In the genomic region with DNA sequence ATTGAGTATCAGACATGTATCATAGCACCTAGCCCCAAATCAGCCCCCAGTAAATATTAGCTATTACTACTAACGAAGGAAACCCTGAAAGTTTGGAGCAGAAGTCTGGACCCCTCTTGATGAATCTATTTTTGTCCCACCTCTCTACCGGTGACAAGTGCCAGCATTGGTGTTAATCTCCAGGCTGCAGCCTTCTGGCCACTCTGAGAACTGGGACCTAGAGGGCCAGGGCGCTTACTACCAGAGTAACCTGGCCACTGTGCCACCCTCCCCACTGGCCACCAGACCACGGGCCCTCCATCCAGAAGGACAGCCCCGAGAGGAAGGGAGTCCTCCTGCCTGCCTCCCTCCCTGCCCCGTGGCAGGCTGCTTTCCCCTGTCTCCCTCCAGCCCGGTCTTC, we compare ENCODE assay signal across 17 cellular contexts. TPM values are rescaled to one million over a fixed set of nuclear protein-coding genes. Genes with fewer than 3 reads are reported as not detected.
DNase-seq lines count a peak whose midpoint lies in the region; ATAC-seq and TF ChIP-seq lines count a peak whose summit lies in the region.
"Had no signal": no experiment of that assay in that cellular context is flagged by ENCODE, and none has a peak within 500 bp of the region (broad histone marks: within the 10 kb centered on the region; RNA-seq: fewer than 3 reads in every experiment).

No MANE protein-coding gene starts in this region.

- H3K9me3 ChIP-seq in esophagus squamous epithelium (no peaks in the 10 kb centered on the region), muscle layer of duodenum (ENCODE audit: control insufficient read depth in 1 of 2, low read length in 2 of 2) (no peaks in the 10 kb centered on the region), tibial nerve (no peaks in the 10 kb centered on the region), SJCRH30 (replicated peaks) (no peaks in the 10 kb centered on the region)

- intact Hi-C loops in esophagus squamous epithelium (cut with DNase I): no loop called here

- H3K4me3 ChIP-seq in esophagus squamous epithelium: peak overlapping the region; percentile 21 to 66 (median 36)
- H3K4me3 ChIP-seq in muscle layer of duodenum (ENCODE audit: low read depth in 1 of 2, low read length in 2 of 2): peak overlapping the region; percentile 55 to 61
- H3K4me3 ChIP-seq in tibial nerve: peak overlapping the region in 3 of 4 donors; percentile 4 to 38 (median 22)
- H3K4me3 ChIP-seq in SJCRH30: no peak overlapping the region

- no peaks in the 10 kb centered on the region for H3K27me3 ChIP-seq in esophagus squamous epithelium
- H3K27me3 ChIP-seq in muscle layer of duodenum (ENCODE audit: low read depth, low read length): no peaks in the 10 kb centered on the region
- no peaks in the 10 kb centered on the region for H3K27me3 ChIP-seq in tibial nerve
- H3K27me3 ChIP-seq in SJCRH30: peaks cover 2% of the 10 kb centered on the region; the same call in 1 of the 2 replicates

- H3K36me3 ChIP-seq in esophagus squamous epithelium: no peaks in the 10 kb centered on the region
- H3K36me3 ChIP-seq in muscle layer of duodenum (ENCODE audit: control insufficient read depth in 1 of 2, insufficient read depth in 2 of 2, low read length in 2 of 2): no peaks in the 10 kb centered on the region
- no peaks in the 10 kb centered on the region for H3K36me3 ChIP-seq in tibial nerve
- no peaks in the 10 kb centered on the region for H3K36me3 ChIP-seq in SJCRH30

- TF ChIP-seq POLR2A in esophagus squamous epithelium (IDR thresholded peaks at IDR 0.05): no peak
- TF ChIP-seq POLR2A in tibial nerve (IDR thresholded peaks at IDR 0.05): no peak

- no peak for TF ChIP-seq CTCF in esophagus squamous epithelium (IDR thresholded peaks at IDR 0.05)
- TF ChIP-seq CTCF in tibial nerve (IDR thresholded peaks at IDR 0.05): no peak

- 44 to 52% methylated on average over 4 to 5 of the region's 7 CpGs for WGBS in esophagus squamous epithelium, 2 donors
- 43 to 52% methylated on average over 6 to 7 of the region's 7 CpGs for WGBS in tibial nerve, 2 donors

- H3K27ac ChIP-seq in esophagus squamous epithelium (peak overlapping the region; percentile 67 to 90 (median 77)), muscle layer of duodenum (ENCODE audit: low read length) (peak overlapping the region; percentile 75), tibial nerve (peak overlapping the region in 1 of 4 donors; percentile 25), SJCRH30 (no peak overlapping the region)
- H3K27ac ChIP-seq: foreskin keratinocyte had no signal

- no peak for TF ChIP-seq EP300 in tibial nerve (IDR thresholded peaks at IDR 0.05)

- ATAC-seq in HG02610 (IDR thresholded peaks at IDR 0.05; ENCODE audit: unreplicated experiment): peak; percentile 10
- ATAC-seq in HG03280 (IDR thresholded peaks at IDR 0.05; ENCODE audit: unreplicated experiment): no peak
- ATAC-seq: T-cell had no signal

- H3K4me1 ChIP-seq in esophagus squamous epithelium: peaks cover 0 to 15% (median 0%) of the 10 kb centered on the region in 3 donors
- peaks cover 0 to 15% of the 10 kb centered on the region in 2 donors for H3K4me1 ChIP-seq in muscle layer of duodenum (ENCODE audit: control insufficient read depth in 1 of 2, insufficient read depth in 2 of 2, low read length in 2 of 2)
- peaks cover 0 to 7% (median 0%) of the 10 kb centered on the region in 4 donors for H3K4me1 ChIP-seq in tibial nerve
- no peaks in the 10 kb centered on the region for H3K4me1 ChIP-seq in SJCRH30
- H3K4me1 ChIP-seq: foreskin keratinocyte had no signal

- no peak for DNase-seq in esophagus squamous epithelium (lab: John Stamatoyannopoulos, UW)
- DNase-seq in tibial nerve (ENCODE audit: low spot score in 2 of 2): no peak
- no peak for DNase-seq in AG08395 (ENCODE audit: low spot score)
- DNase-seq in amygdala (lab: John Stamatoyannopoulos, UW): no peak
- no peak for DNase-seq in SJCRH30
- DNase-seq: activated CD4-positive, alpha-beta T cell treated with anti-CD3 and anti-CD28 coated beads for 1 hour; CD4-positive, alpha-beta memory T cell; foreskin keratinocyte; islet precursor cell; NCI-H1092; NCI-H2227 treated with DMSO at 0.1 percent for 48 hours; stimulated activated CD8-positive, alpha-beta memory T cell treated with anti-CD3 and anti-CD28 coated beads, Interleukin-4, amount 100 ng/mL, for 48 hours; T-cell had no signal

RNA-seq across cellular contexts. Expression of a gene that starts 0.3 kb away (rescaled TPM):
- total RNA-seq in esophagus squamous epithelium (1 to 10 TPM in 3 of 4 donors, under 1 TPM in 1; 0.38 to 9.3 (median 2.4) TPM), tibial nerve (1 to 10 TPM in 3 of 4 donors, under 1 TPM in 1; 0.22 to 1.8 (median 1.1) TPM)
- total RNA-seq in SJCRH30 (2014; rRNA removed; shearing (Covaris generic)): not detected in 2 replicates
- total RNA-seq: CD4-positive, alpha-beta memory T cell; foreskin keratinocyte; OCI-LY7; T-cell had no signal
